15 cellular contexts compared by ENCODE assay signal in the genomic region with DNA sequence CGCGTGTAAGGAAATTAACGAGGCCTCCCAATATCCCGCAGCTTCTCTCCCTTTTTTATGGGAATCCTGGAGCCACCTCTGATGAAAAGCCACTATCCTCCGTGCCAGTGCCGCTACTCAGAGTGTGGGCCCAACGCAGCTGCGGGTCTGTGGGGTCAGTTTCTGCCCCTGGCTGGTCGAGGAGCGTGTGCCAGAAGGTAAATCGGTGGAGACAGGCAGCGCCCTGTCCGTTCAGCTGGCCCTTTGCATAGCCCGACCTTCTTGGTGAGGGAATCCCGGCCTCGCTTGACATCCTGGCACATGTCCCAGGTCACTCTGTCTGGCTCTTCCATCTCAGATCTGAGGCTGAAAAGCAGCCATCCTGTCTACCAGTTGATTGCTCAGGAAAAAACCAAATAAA. TPM values are rescaled to one million over a fixed set of nuclear protein-coding genes. Genes with fewer than 3 reads are reported as not detected.
"Had no signal": no experiment of that assay in that cellular context is flagged by ENCODE, and none has a peak within 500 bp of the region (broad histone marks: within the 10 kb centered on the region; RNA-seq: fewer than 3 reads in every experiment).

No MANE protein-coding gene starts in this region.

- H3K4me3 ChIP-seq: left lung, skin epidermis had no signal

- ATAC-seq: activated T-cell treated with anti-CD3 and anti-CD28 coated beads, Interleukin-2, amount 50 U/mL, for 72 hours; natural killer cell had no signal

- H3K27me3 ChIP-seq: brain microvascular endothelial cell had no signal

- H3K36me3 Mint-ChIP-seq: activated naive CD8-positive, alpha-beta T cell had no signal

- H3K4me3 Mint-ChIP-seq: activated CD4-positive, alpha-beta T cell treated with anti-CD3 and anti-CD28 coated beads, Interleukin-2, amount 10 ng/mL, durations not matched to agents 7 days and 5 days; activated naive CD8-positive, alpha-beta T cell; activated T-cell treated with anti-CD3 and anti-CD28 coated beads, Interleukin-2, amount 50 U/mL, for 72 hours; endodermal cell; natural killer cell had no signal

- H3K9me3 ChIP-seq: left lung had no signal

- H3K36me3 ChIP-seq: left lung had no signal

- DNase-seq: activated CD4-positive, alpha-beta T cell treated with anti-CD3 and anti-CD28 coated beads, Interleukin-2, amount 10 ng/mL, durations not matched to agents 7 days and 5 days; activated CD8-positive, alpha-beta memory T cell treated with anti-CD3 and anti-CD28 coated beads, Interleukin-2, amount 50 U/mL, for 48 hours; activated gamma-delta T cell; activated T-cell treated with anti-CD3 and anti-CD28 coated beads, Interleukin-2, amount 50 U/mL, for 72 hours; brain microvascular endothelial cell; endodermal cell; mesenchymal stem cell; natural killer cell; stimulated activated CD4-positive, alpha-beta T cell treated with anti-CD3 and anti-CD28 coated beads, Interleukin-4, amount 100 ng/mL, for 24 hours; stimulated activated naive CD4-positive, alpha-beta T cell treated with Interleukin-2 at 50 U/mL for 16 hours had no signal

- H3K27ac Mint-ChIP-seq: activated CD4-positive, alpha-beta T cell treated with anti-CD3 and anti-CD28 coated beads, Interleukin-2, amount 10 ng/mL, durations not matched to agents 7 days and 5 days; activated naive CD8-positive, alpha-beta T cell; activated T-cell treated with anti-CD3 and anti-CD28 coated beads, Interleukin-2, amount 50 U/mL, for 72 hours; endodermal cell; natural killer cell had no signal

- H3K27ac ChIP-seq: brain microvascular endothelial cell, left lung had no signal

RNA-seq across cellular contexts. Expression of gene THBS2, which starts 4.6 kb away (rescaled TPM):
- total RNA-seq: activated CD4-positive, alpha-beta T cell treated with anti-CD3 and anti-CD28 coated beads, Interleukin-2, amount 10 ng/mL, durations not matched to agents 7 days and 5 days; activated T-cell treated with anti-CD3 and anti-CD28 coated beads, Interleukin-2, amount 50 U/mL, for 72 hours; dermis microvascular lymphatic vessel endothelial cell; natural killer cell; T-helper 2 cell treated with Interferon-gamma antibody and Interleukin-4, amounts not matched to agents 100 ng/mL and 5 ng/mL, for 36 hours had no signal
